In genomic region chr4:152535903-152536544, GRCh38 we compare ENCODE assay signal across 1 cellular context.
TF ChIP-seq lines count a peak whose summit lies in the region.

Gene FBXW7, minus strand, starts transcription at chr4:152536092. Its CDS starts 124,289 bp downstream, at chr4:152411803.

TF ChIP-seq in HEK293, 187 proteins besides CTCF, POLR2A, EP300 and RAD21 (continued from another document):
- TF ChIP-seq ZNF362 (tag by site-specific recombination; IDR thresholded peaks at IDR 0.05) (no peak), SP2 (tag by site-specific recombination; IDR thresholded peaks at IDR 0.05) (peak; percentile 90), ZNF302 (tag by site-specific recombination; IDR thresholded peaks at IDR 0.05; ENCODE audit: low read depth) (no peak), ZNF776 (tag by site-specific recombination; IDR thresholded peaks at IDR 0.05; ENCODE audit: borderline replicate concordance) (no peak), ZNF18 (tag by site-specific recombination; IDR thresholded peaks at IDR 0.05) (no peak), PRDM10 (tag by site-specific recombination; IDR thresholded peaks at IDR 0.05) (no peak; the same call in none of the 2 replicates), ZNF174 (tag by site-specific recombination; IDR thresholded peaks at IDR 0.05) (no peak), SCRT2 (tag by site-specific recombination; IDR thresholded peaks at IDR 0.05) (no peak), ZNF350 (tag by site-specific recombination; IDR thresholded peaks at IDR 0.05) (no peak), KLF17 (tag by site-specific recombination; IDR thresholded peaks at IDR 0.05) (peak; percentile 74), SETDB1 (IDR thresholded peaks at IDR 0.05; ENCODE audit: insufficient read length, low read length) (no peak), ZNF513 (tag by site-specific recombination; IDR thresholded peaks at IDR 0.05) (no peak), OVOL3 (tag by site-specific recombination; IDR thresholded peaks at IDR 0.05) (no peak), KLF7 (tag by site-specific recombination; IDR thresholded peaks at IDR 0.05; ENCODE audit: borderline replicate concordance) (peak; percentile 87; the same call in 1 of the 2 replicates), ZBTB6 (tag by site-specific recombination; IDR thresholded peaks at IDR 0.05) (no peak; the same call in 1 of the 2 replicates), KLF16 (tag by site-specific recombination; IDR thresholded peaks at IDR 0.05) (peak; percentile 86), MZF1 (tag by site-specific recombination; IDR thresholded peaks at IDR 0.05; ENCODE audit: borderline replicate concordance) (peak; percentile 77; the same call in 1 of the 2 replicates), ZNF488 (tag by site-specific recombination; IDR thresholded peaks at IDR 0.05) (no peak), ZNF423 (tag by site-specific recombination; IDR thresholded peaks at IDR 0.05) (no peak), ZNF560 (tag by site-specific recombination; IDR thresholded peaks at IDR 0.05; ENCODE audit: borderline replicate concordance) (no peak), ZNF354C (tag by site-specific recombination; IDR thresholded peaks at IDR 0.05; ENCODE audit: borderline replicate concordance, low read depth) (no peak), HOXA7 (CRISPR knock-in tag; IDR thresholded peaks at IDR 0.05; ENCODE audit: borderline replicate concordance) (no peak), MEIS1 (CRISPR knock-in tag; IDR thresholded peaks at IDR 0.05; ENCODE audit: borderline replicate concordance) (no peak), ZNF426 (tag by site-specific recombination; IDR thresholded peaks at IDR 0.05) (no peak), ZNF2 (tag by site-specific recombination; IDR thresholded peaks at IDR 0.05) (no peak), ZNF239 (tag by site-specific recombination; IDR thresholded peaks at IDR 0.05) (no peak), PRDM1 (tag by site-specific recombination; IDR thresholded peaks at IDR 0.05) (no peak), ZBTB49 (tag by site-specific recombination; IDR thresholded peaks at IDR 0.05; ENCODE audit: low read depth) (no peak), ZNF521 (tag by site-specific recombination; IDR thresholded peaks at IDR 0.05) (no peak), IKZF3 (tag by site-specific recombination; IDR thresholded peaks at IDR 0.05) (peak; percentile 92), ZSCAN30 (tag by site-specific recombination; IDR thresholded peaks at IDR 0.05) (peak; percentile 13; the same call in 1 of the 2 replicates), TCF7L2 (IDR thresholded peaks at IDR 0.05; ENCODE audit: borderline replicate concordance, low read depth, low read length) (no peak), ZNF140 (tag by site-specific recombination; IDR thresholded peaks at IDR 0.05) (no peak), PATZ1 (tag by site-specific recombination; IDR thresholded peaks at IDR 0.05) (peak; percentile 96), ZNF311 (tag by site-specific recombination; IDR thresholded peaks at IDR 0.05; ENCODE audit: borderline replicate concordance) (no peak), ZSCAN5A (tag by site-specific recombination; IDR thresholded peaks at IDR 0.05) (no peak), ZNF23 (tag by site-specific recombination; IDR thresholded peaks at IDR 0.05; ENCODE audit: borderline replicate concordance) (no peak), ZNF623 (tag by site-specific recombination; IDR thresholded peaks at IDR 0.05) (no peak), BCL11B (tag by site-specific recombination; IDR thresholded peaks at IDR 0.05; ENCODE audit: low read depth) (no peak), ZNF169 (tag by site-specific recombination; IDR thresholded peaks at IDR 0.05) (no peak), ZBTB44 (tag by site-specific recombination; IDR thresholded peaks at IDR 0.05) (no peak)
